In the genomic region with DNA sequence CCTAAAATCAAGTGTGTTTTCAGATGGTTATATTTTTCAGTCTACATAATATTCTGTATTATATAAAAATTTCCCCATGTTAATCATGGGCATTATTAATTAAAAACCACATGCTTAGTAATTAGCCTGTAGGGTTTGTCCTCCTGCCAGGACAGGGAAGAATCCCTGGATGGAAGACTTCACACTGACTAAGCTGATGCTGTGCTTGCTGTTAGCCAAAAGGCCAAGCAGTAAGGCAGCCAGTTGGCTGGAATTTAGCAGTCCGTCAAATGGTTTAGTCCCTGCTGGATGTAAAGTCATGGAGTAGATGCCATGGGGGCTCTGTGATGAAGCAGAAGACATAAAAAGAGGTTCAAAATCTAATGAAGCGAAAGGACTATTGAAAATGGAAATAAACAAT, we compare ENCODE assay signal across 14 cellular contexts.
DNase-seq lines count a peak whose midpoint lies in the region; FAIRE-seq and TF ChIP-seq lines count a peak whose summit lies in the region.
"Had no signal": no experiment of that assay in that cellular context is flagged by ENCODE, and none has a peak within 500 bp of the region (broad histone marks: within the 10 kb centered on the region; RNA-seq: fewer than 3 reads in every experiment).

No MANE protein-coding gene starts in this region.

- H2BK12ac ChIP-seq in H1 (ENCODE audit: low read depth, low read length): no peak overlapping the region

- H4K5ac ChIP-seq in H1 (ENCODE audit: insufficient read length, low read depth, low read length): no peak overlapping the region

- H2AK5ac ChIP-seq in H1 (ENCODE audit: low read depth, low read length): no peak overlapping the region

- in situ Hi-C loops in G401 (cut with HindIII; ENCODE audit: low sequenced_read_pairs): no loop called here

- H3K27me3 ChIP-seq in H1 (replicated peaks in 1 of 4; ENCODE audit: control insufficient read depth in 3 of 4, extremely low read depth in 1 of 4, insufficient read depth in 3 of 4, low read length in 3 of 4): no peaks in the 10 kb centered on the region

- CTCF ChIA-PET in H1 (lab: Charles Lee; ENCODE audit: partially characterized antibody): no interaction called here

- H2BK20ac ChIP-seq in H1 (ENCODE audit: low read length): no peak overlapping the region

- no peak overlapping the region for H4K91ac ChIP-seq in H1 (replicated peaks; ENCODE audit: insufficient read length, low read length)

- no peak overlapping the region for H3K23ac ChIP-seq in H1 (ENCODE audit: insufficient read length)

- no peak overlapping the region for H2BK15ac ChIP-seq in H1 (ENCODE audit: low read length)

- TF ChIP-seq EP300 in H1 (IDR thresholded peaks at IDR 0.05; ENCODE audit: borderline replicate concordance in 1 of 2, low read depth in 2 of 2, low read length in 2 of 2): no peak

- H2BK5ac ChIP-seq in H1 (ENCODE audit: low read depth, low read length): no peak overlapping the region

- no peak overlapping the region for H2BK120ac ChIP-seq in H1 (replicated peaks; ENCODE audit: low read depth, low read length)

- no peaks in the 10 kb centered on the region for H3K23me2 ChIP-seq in H1 (ENCODE audit: low read depth, low read length)

- no peaks in the 10 kb centered on the region for H3K79me1 ChIP-seq in H1 (ENCODE audit: low read depth, low read length)

- H3K79me2 ChIP-seq in H1 (ENCODE audit: control insufficient read depth in 1 of 2, insufficient read depth in 2 of 2, low read length in 2 of 2): no peaks in the 10 kb centered on the region

- TF ChIP-seq CTCF in H1 (IDR thresholded peaks at IDR 0.05; ENCODE audit: control extremely low read depth in 1 of 3, insufficient read depth in 1 of 3, low read depth in 1 of 3, low read length in 3 of 3): no peak

- no peaks in the 10 kb centered on the region for H3K36me3 ChIP-seq in H1 (ENCODE audit: control insufficient read depth in 2 of 4, insufficient read depth in 4 of 4, low read length in 3 of 4)

- H3K9me3 ChIP-seq in H1 (ENCODE audit: insufficient read depth in 2 of 2, low read depth in 1 of 2, low read length in 1 of 2): no peaks in the 10 kb centered on the region
- H3K9me3 ChIP-seq: Caco-2 had no signal

- no peak for TF ChIP-seq POLR2A in H1 (IDR thresholded peaks at IDR 0.05; ENCODE audit: control extremely low read depth in 1 of 2, low read depth in 2 of 2, low read length in 2 of 2)

- no peak for FAIRE-seq in H1 (lab: Jason Lieb, UNC)
- FAIRE-seq: GM12878, GM19239 had no signal

- TF ChIP-seq RAD21 in H1 (IDR thresholded peaks at IDR 0.05 in 1 of 2, conservative IDR thresholded peaks at IDR 0.05 in 1 of 2; ENCODE audit: low read depth in 2 of 2, low read length in 2 of 2): no peak

- 0 out of 2 replicates have a peak overlapping the region, but pooled peaks have one; percentile 25 for H2AFZ ChIP-seq in H1 (ENCODE audit: low read length)
- H2AFZ ChIP-seq: GM23248 had no signal

- H3K9ac ChIP-seq in H1 (replicated peaks in 1 of 4; ENCODE audit: extremely low read depth in 1 of 4, low read depth in 3 of 4, low read length in 3 of 4): no peak overlapping the region
- H3K9ac ChIP-seq: GM23248 had no signal

- no peak overlapping the region for H3K4me3 ChIP-seq in H1 (ENCODE audit: extremely low read depth in 1 of 4, insufficient read depth in 2 of 4, low read depth in 3 of 4, low read length in 4 of 4)
- H3K4me3 ChIP-seq: GM12878, GM23248 had no signal

- no peak overlapping the region for H3K18ac ChIP-seq in H1 (ENCODE audit: extremely low read depth, low read length)

- H3K4me2 ChIP-seq in H1 (ENCODE audit: insufficient read depth in 1 of 2, low read depth in 2 of 2, low read length in 2 of 2): no peak overlapping the region

- H3K56ac ChIP-seq in H1 (replicated peaks; ENCODE audit: insufficient read length, low read depth, low read length): no peak overlapping the region

- WGBS in H1 (ENCODE audit: extremely low coverage in 1 of 2, insufficient coverage in 1 of 2, insufficient read length in 1 of 2, insufficient replicate concordance in 2 of 2, low coverage in 1 of 2, low lambda C conversion rate in 2 of 2, missing lambda C conversion rate in 1 of 2), 2 experiments: 87% methylated on average over 2 of the region's 2 CpGs; no CpG with 5 or more reads in 1 of the 2 experiments

- no peak overlapping the region for H3K27ac ChIP-seq in H1 (ENCODE audit: low read depth, low read length)
- H3K27ac ChIP-seq: GM23248 had no signal

- POLR2A ChIA-PET in H1 (lab: Charles Lee; ENCODE audit: partially characterized antibody): no interaction called here

- H3K4me1 ChIP-seq in H1 (replicated peaks in 1 of 4; ENCODE audit: control insufficient read depth in 3 of 4, insufficient read depth in 4 of 4, low read length in 3 of 4): no peaks in the 10 kb centered on the region
- H3K4me1 ChIP-seq: Caco-2 had no signal

- H4K8ac ChIP-seq in H1 (ENCODE audit: extremely low read depth, insufficient read depth, low read length): no peak overlapping the region

- H3K14ac ChIP-seq in H1 (ENCODE audit: insufficient read length): no peak overlapping the region

- no peak overlapping the region for H3K4ac ChIP-seq in H1 (replicated peaks; ENCODE audit: insufficient read length, low read depth, low read length)

- H4K20me1 ChIP-seq in H1 (replicated peaks in 1 of 2; ENCODE audit: control insufficient read depth in 1 of 2, insufficient read depth in 2 of 2, low read length in 2 of 2): no peaks in the 10 kb centered on the region

- DNase-seq in COR-L47 (lab: John Stamatoyannopoulos, UW): peak; percentile 21
- DNase-seq in G401 (ENCODE audit: low spot score): peak; percentile 67
- DNase-seq in H1 (ENCODE audit: low read depth in 1 of 2, low spot score in 2 of 2): no peak
- DNase-seq in activated effector memory CD4-positive, alpha-beta T cell treated with anti-CD3 and anti-CD28 coated beads, Interleukin-2, amount 50 U/mL, for 16 hours: no peak
- no peak for DNase-seq in effector CD4-positive, alpha-beta T cell
- no peak for DNase-seq in stimulated activated naive CD4-positive, alpha-beta T cell treated with Interleukin-2 at 50 U/mL for 16 hours (lab: John Stamatoyannopoulos, UW)
- DNase-seq: Caco-2; CD4-positive, alpha-beta memory T cell; DMS153; DND-41; GDM1; GM23248 had no signal

TF ChIP-seq in H1, 55 proteins besides CTCF, POLR2A, EP300 and RAD21:
- TF ChIP-seq RXRA (IDR thresholded peaks at IDR 0.05; ENCODE audit: insufficient read depth, low read depth, low read length) (no peak), EZH2 (IDR thresholded peaks at IDR 0.05; ENCODE audit: low read depth, low read length, severe bottlenecking) (no peak), BACH1 (IDR thresholded peaks at IDR 0.05; ENCODE audit: low read length) (no peak), POU5F1 (IDR thresholded peaks at IDR 0.05; ENCODE audit: low read depth, low read length) (no peak), KDM5A (IDR thresholded peaks at IDR 0.05; ENCODE audit: low read length) (no peak), NANOG (IDR thresholded peaks at IDR 0.05; ENCODE audit: insufficient read depth, low read depth, low read length, poor library complexity, severe bottlenecking) (no peak), CHD1 (IDR thresholded peaks at IDR 0.05; ENCODE audit: low read depth, low read length) (no peak)

Comparison
In these comparisons a context has a peak if more than half of its experiments do, and no peak if none do; other contexts are left out.
1. DNase-seq: peak in COR-L47 (single experiment) and G401 (single experiment); none in H1 (0 of 2), activated effector memory CD4-positive, alpha-beta T cell treated with anti-CD3 and anti-CD28 coated beads, Interleukin-2, amount 50 U/mL, for 16 hours (single experiment), effector CD4-positive, alpha-beta T cell (single experiment) and stimulated activated naive CD4-positive, alpha-beta T cell treated with Interleukin-2 at 50 U/mL for 16 hours (single experiment).